Comparison of ENCODE assay signal across 13 cellular contexts in the genomic region with DNA sequence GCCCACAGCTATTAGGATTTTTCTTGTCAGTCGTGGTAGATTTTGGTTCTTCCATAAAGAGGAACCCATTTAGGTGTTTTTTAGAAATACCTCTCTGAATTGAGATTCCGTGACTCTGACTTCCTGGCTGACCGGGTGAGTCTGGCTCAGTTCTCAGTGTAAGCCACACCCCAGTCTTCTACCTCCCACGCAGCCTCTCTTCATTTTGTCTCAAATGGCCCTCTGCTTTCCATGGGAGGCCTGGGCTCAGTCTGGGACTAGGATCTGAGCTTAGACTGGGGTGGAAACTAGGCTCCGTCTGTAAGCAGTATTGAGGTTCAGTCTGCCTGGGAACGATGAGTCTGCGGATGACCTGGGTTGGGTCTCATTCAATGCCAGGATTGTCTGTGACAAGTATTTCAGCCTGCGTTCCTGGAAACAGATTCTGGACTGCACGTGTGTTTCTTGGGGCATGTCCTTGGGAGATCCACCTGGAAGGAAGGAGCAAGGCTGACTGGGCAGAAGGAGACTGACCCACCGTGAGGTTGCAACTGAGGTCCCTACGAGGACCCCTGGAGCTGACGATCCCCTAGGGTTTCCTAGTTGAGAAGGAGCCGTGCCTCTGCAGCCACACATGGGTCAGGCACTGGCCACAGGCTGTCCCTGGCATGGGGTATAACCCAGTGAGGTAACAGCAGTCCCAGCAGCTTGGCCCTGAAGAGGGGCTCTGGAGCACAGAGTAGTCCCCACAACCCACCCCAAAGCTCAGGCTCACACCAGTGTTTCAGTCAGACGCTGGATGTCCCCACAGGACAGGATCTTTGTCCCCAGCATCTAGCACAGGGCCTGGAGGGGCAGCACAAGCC. TPM values are rescaled to one million over a fixed set of nuclear protein-coding genes. Genes with fewer than 3 reads are reported as not detected.
A peak's percentile ranks its signal among the peaks of the same experiment; 100 is the strongest.
DNase-seq lines count a peak whose midpoint lies in the region; ATAC-seq and TF ChIP-seq lines count a peak whose summit lies in the region.
"Had no signal": no experiment of that assay in that cellular context is flagged by ENCODE, and none has a peak within 500 bp of the region (broad histone marks: within the 10 kb centered on the region; RNA-seq: fewer than 3 reads in every experiment).

No MANE protein-coding gene starts in this region.

- TF ChIP-seq CTCF in uterus (IDR thresholded peaks at IDR 0.05), result no peak

- TF ChIP-seq POLR2A in uterus (IDR thresholded peaks at IDR 0.05), result no peak

- intact Hi-C loops in uterus (cut with DNase I; ENCODE audit: low total_unique reads), result no loop called here

- H3K4me1 ChIP-seq in esophagus (ENCODE audit: control insufficient read depth in 2 of 2, insufficient read depth in 2 of 2, low read length in 1 of 2) (peaks cover 17 to 24% of the 10 kb centered on the region in 2 donors), uterus (no peaks in the 10 kb centered on the region)

- 47 to 59% methylated on average over 14 of the region's 14 CpGs for WGBS in esophagus, 2 donors

- peak overlapping the region; percentile 64 to 91 for H3K27ac ChIP-seq in esophagus (ENCODE audit: low read depth in 2 of 2, low read length in 1 of 2)
- no peak overlapping the region for H3K27ac ChIP-seq in uterus
- H3K27ac ChIP-seq: thoracic aorta had no signal

- peak; percentile 79 for DNase-seq in Daoy (ENCODE audit: low read depth)
- DNase-seq in iPS-NIHi11 (ENCODE audit: low spot score), result no peak
- no peak for DNase-seq in Ammon's horn (ENCODE audit: low spot score)
- no peak for DNase-seq in uterus
- no peak for DNase-seq in HuH-7.5 (ENCODE audit: low spot score)
- DNase-seq: HFFc6, left ventricle myocardium superior, NCI-H187 treated with DMSO at 0.1 percent for 48 hours had no signal

- ATAC-seq in GM19463 (IDR thresholded peaks at IDR 0.05; ENCODE audit: unreplicated experiment), result peak; percentile 20
- ATAC-seq in HG03469 (IDR thresholded peaks at IDR 0.05; ENCODE audit: unreplicated experiment), result peak; percentile 22
- ATAC-seq: left ventricle myocardium superior had no signal

- H3K36me3 ChIP-seq in esophagus (ENCODE audit: control insufficient read depth in 2 of 2, insufficient read depth in 2 of 2, low read length in 1 of 2) (no peaks in the 10 kb centered on the region), uterus (no peaks in the 10 kb centered on the region)
- H3K36me3 ChIP-seq: thoracic aorta had no signal

- H3K9me3 ChIP-seq in esophagus (ENCODE audit: control insufficient read depth in 2 of 2, insufficient read depth in 1 of 2, low read depth in 1 of 2, low read length in 1 of 2) (peaks cover 0 to 3% of the 10 kb centered on the region in 2 donors), uterus (no peaks in the 10 kb centered on the region)
- H3K9me3 ChIP-seq: thoracic aorta had no signal

- H3K27me3 ChIP-seq in esophagus (ENCODE audit: control insufficient read depth in 1 of 2, insufficient read depth in 2 of 2, low read length in 2 of 2) (no peaks in the 10 kb centered on the region), uterus (no peaks in the 10 kb centered on the region)

- H3K4me3 ChIP-seq in esophagus (ENCODE audit: low read depth in 1 of 2, low read length in 2 of 2) (no peak overlapping the region), uterus (no peak overlapping the region)
- H3K4me3 ChIP-seq: thoracic aorta had no signal

RNA-seq across cellular contexts. Expression of gene CRB2, which starts 12.3 kb away (rescaled TPM):
- 0.11 TPM in 1 of 2 replicates, not detected in the other for total RNA-seq in Daoy (2014; rRNA removed; shearing (Covaris generic))
- polyA plus RNA-seq in esophagus, result under 1 TPM; 0.01 to 0.02 TPM
- 10 to 100 TPM in 1 of 4 donors, 1 to 10 TPM in 3; 2.2 to 19.4 (median 3.1) TPM for total RNA-seq in uterus
- total RNA-seq: HFFc6, SK-MEL-5, thoracic aorta had no signal

Comparison
In these comparisons a context has a peak if more than half of its experiments do, and no peak if none do; other contexts are left out.
1. H3K27ac ChIP-seq: peak in esophagus (2 of 2); none in uterus (0 of 2).